Comparison of ENCODE assay signal across 23 cellular contexts in genomic region chr10:34904191-34904590, GRCh38.
A peak's percentile ranks its signal among the peaks of the same experiment; 100 is the strongest.
DNase-seq lines count a peak whose midpoint lies in the region; ATAC-seq and TF ChIP-seq lines count a peak whose summit lies in the region.
"Had no signal": no experiment of that assay in that cellular context is flagged by ENCODE, and none has a peak within 500 bp of the region (broad histone marks: within the 10 kb centered on the region; RNA-seq: fewer than 3 reads in every experiment).

No MANE protein-coding gene starts in this region.

- WGBS in esophagus squamous epithelium, 2 donors, result 72 to 96% methylated on average over 3 to 5 of the region's 6 CpGs
- 78 to 89% methylated on average over 6 of the region's 6 CpGs for WGBS in sigmoid colon, 2 donors

- H3K4me1 ChIP-seq in esophagus squamous epithelium (peaks cover 11 to 54% (median 19%) of the 10 kb centered on the region in 3 donors), sigmoid colon (peaks cover 0 to 15% (median 7%) of the 10 kb centered on the region in 4 donors), upper lobe of right lung (no peaks in the 10 kb centered on the region)
- H3K4me1 ChIP-seq: A549, BE2C, HAP-1 had no signal

- DNase-seq in esophagus squamous epithelium (lab: John Stamatoyannopoulos, UW), result no peak
- peak; percentile 13 for DNase-seq in sigmoid colon
- DNase-seq in upper lobe of right lung, result no peak
- no peak for DNase-seq in NCI-H1930 (lab: John Stamatoyannopoulos, UW)
- no peak for DNase-seq in HPDE6-E6E7 (ENCODE audit: extremely low spot score)
- no peak for DNase-seq in GM13977 (ENCODE audit: low spot score)
- DNase-seq: 8988T; ACHN; AML-193; BE2C; CD4-positive, alpha-beta T cell; CD8-positive, alpha-beta memory T cell; DMS 273 treated with DMSO at 0.1 percent for 48 hours; DMS79; EL; GDM1; GOT3; HFFc6 had no signal

- peak overlapping the region in 3 of 4 donors; percentile 80 to 87 (median 80) for H3K27ac ChIP-seq in esophagus squamous epithelium
- H3K27ac ChIP-seq in sigmoid colon, result no peak overlapping the region
- no peak overlapping the region for H3K27ac ChIP-seq in upper lobe of right lung
- H3K27ac ChIP-seq: A549; BLaER1 treated with 17β-estradiol and CSF1 and Interleukin-3, amounts not matched to agents 10 nM and 100 nM had no signal

- intact Hi-C loops in esophagus squamous epithelium (cut with DNase I) (no loop called here), sigmoid colon (cut with DNase I) (no loop called here), upper lobe of right lung (cut with DNase I) (no loop called here)

- in situ Hi-C loops in GM13977 (cut with MboI; ENCODE audit: low pct_unique_long_range_greater_than_20kb, low sequenced_read_pairs, unreplicated experiment), result no loop called here

- H3K27me3 ChIP-seq in esophagus squamous epithelium (no peaks in the 10 kb centered on the region), sigmoid colon (no peaks in the 10 kb centered on the region), upper lobe of right lung (no peaks in the 10 kb centered on the region)
- H3K27me3 ChIP-seq: BE2C; BLaER1 treated with 17β-estradiol and CSF1 and Interleukin-3, amounts not matched to agents 10 nM and 100 nM had no signal

- TF ChIP-seq RAD21 in Ishikawa (IDR thresholded peaks at IDR 0.05; ENCODE audit: low read depth), result no peak

- H3K36me3 ChIP-seq in esophagus squamous epithelium (no peaks in the 10 kb centered on the region), sigmoid colon (no peaks in the 10 kb centered on the region), upper lobe of right lung (no peaks in the 10 kb centered on the region)
- H3K36me3 ChIP-seq: BE2C; BLaER1 treated with 17β-estradiol and CSF1 and Interleukin-3, amounts not matched to agents 10 nM and 100 nM; HAP-1 had no signal

- TF ChIP-seq CTCF in esophagus squamous epithelium (IDR thresholded peaks at IDR 0.05) (no peak), sigmoid colon (IDR thresholded peaks at IDR 0.05) (no peak), upper lobe of right lung (IDR thresholded peaks at IDR 0.05) (no peak), GM13977 (IDR thresholded peaks at IDR 0.05; ENCODE audit: extremely low read depth, insufficient read depth, missing control alignments) (no peak)

- TF ChIP-seq POLR2A in esophagus squamous epithelium (IDR thresholded peaks at IDR 0.05) (no peak), sigmoid colon (IDR thresholded peaks at IDR 0.05) (no peak)

- TF ChIP-seq EP300 in Ishikawa (IDR thresholded peaks at IDR 0.05; ENCODE audit: borderline replicate concordance) (no peak), sigmoid colon (IDR thresholded peaks at IDR 0.05) (no peak)

- ATAC-seq in upper lobe of right lung, result peak; percentile 55
- ATAC-seq: A549, GM12878 had no signal

- H3K9me3 ChIP-seq in esophagus squamous epithelium (no peaks in the 10 kb centered on the region), sigmoid colon (no peaks in the 10 kb centered on the region), upper lobe of right lung (no peaks in the 10 kb centered on the region)
- H3K9me3 ChIP-seq: A549; BE2C; BLaER1 treated with 17β-estradiol and CSF1 and Interleukin-3, amounts not matched to agents 10 nM and 100 nM; HAP-1 had no signal

- H3K4me3 ChIP-seq in esophagus squamous epithelium (no peak overlapping the region), sigmoid colon (no peak overlapping the region), upper lobe of right lung (no peak overlapping the region)
- H3K4me3 ChIP-seq: A549; BLaER1 treated with 17β-estradiol and CSF1 and Interleukin-3, amounts not matched to agents 10 nM and 100 nM; GM12878; HAP-1 had no signal

TF ChIP-seq in Ishikawa, 13 proteins besides CTCF, POLR2A, EP300 and RAD21:
- TF ChIP-seq TEAD4 (IDR thresholded peaks at IDR 0.05), result 0 out of 2 replicates have a peak, but pooled peaks have one; percentile 11
- TF ChIP-seq TAF1 (IDR thresholded peaks at IDR 0.05; ENCODE audit: low read depth), result no peak

Comparison
In these comparisons a context has a peak if more than half of its experiments do, and no peak if none do; other contexts are left out.
1. H3K27ac ChIP-seq: peak in esophagus squamous epithelium (3 of 4); none in sigmoid colon (0 of 4) and upper lobe of right lung (single experiment).